In the genomic region with DNA sequence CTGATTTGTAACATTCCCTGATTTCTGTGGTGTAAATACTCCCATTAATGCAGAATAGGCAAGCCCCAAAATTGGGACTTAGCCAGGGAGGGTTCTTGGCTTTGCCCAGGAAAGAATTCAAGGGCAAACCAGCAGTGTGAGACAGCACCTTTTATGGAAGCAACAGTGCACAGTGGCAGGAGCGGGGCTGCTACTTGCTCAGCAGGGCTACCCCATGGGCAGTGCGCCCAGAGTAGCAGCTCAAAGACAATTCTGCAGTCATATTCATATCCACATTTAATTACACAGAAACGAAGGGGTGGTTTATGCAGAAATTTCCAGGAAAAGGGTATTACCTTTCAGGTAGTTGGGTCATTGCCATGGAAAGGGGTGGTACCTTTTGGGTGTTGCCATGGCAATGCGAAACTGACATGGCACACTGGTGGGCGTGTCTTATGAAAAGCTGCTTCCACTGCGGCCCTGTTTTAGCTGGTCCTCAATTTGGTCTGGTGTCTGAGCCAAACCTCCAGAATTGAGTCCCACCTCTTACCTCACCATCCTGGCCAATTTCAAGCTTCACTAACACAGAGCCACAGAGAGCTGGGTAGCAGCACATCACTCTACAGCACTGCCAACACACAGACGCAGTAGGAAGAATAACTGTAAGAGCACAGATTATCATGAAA, we compare ENCODE assay signal across 15 cellular contexts. TPM values are rescaled to one million over a fixed set of nuclear protein-coding genes. Genes with fewer than 3 reads are reported as not detected.
DNase-seq lines count a peak whose midpoint lies in the region; ATAC-seq and TF ChIP-seq lines count a peak whose summit lies in the region.
"Had no signal": no experiment of that assay in that cellular context is flagged by ENCODE, and none has a peak within 500 bp of the region (broad histone marks: within the 10 kb centered on the region; RNA-seq: fewer than 3 reads in every experiment).

No MANE protein-coding gene starts in this region.

- H3K4me3 ChIP-seq in mammary epithelial cell (replicated peaks in 1 of 3; ENCODE audit: insufficient read depth in 1 of 3, low read depth in 2 of 3, low read length in 3 of 3) = peak overlapping the region in 1 of 3 experiments; percentile 3
- H3K4me3 ChIP-seq in right atrium auricular region = no peak overlapping the region
- no peak overlapping the region for H3K4me3 ChIP-seq in suprapubic skin
- H3K4me3 ChIP-seq in H7 (ENCODE audit: insufficient read depth, low read depth, low read length) = no peak overlapping the region

- H3K27ac ChIP-seq in mammary epithelial cell (ENCODE audit: insufficient read depth, low read depth, low read length) (peak overlapping the region; percentile 76), right atrium auricular region (peak overlapping the region; percentile 71 to 84), suprapubic skin (peak overlapping the region; percentile 56)

- TF ChIP-seq CTCF in mammary epithelial cell (conservative IDR thresholded peaks at IDR 0.05 in 1 of 2, IDR thresholded peaks at IDR 0.05 in 1 of 2; ENCODE audit: extremely low read depth in 1 of 2, insufficient read depth in 1 of 2, low read depth in 1 of 2, low read length in 2 of 2) = no peak
- no peak for TF ChIP-seq CTCF in right atrium auricular region (IDR thresholded peaks at IDR 0.05)
- no peak for TF ChIP-seq CTCF in suprapubic skin (IDR thresholded peaks at IDR 0.05)
- no peak for TF ChIP-seq CTCF in nephron progenitor cell (IDR thresholded peaks at IDR 0.05)

- H3K79me2 ChIP-seq in mammary epithelial cell (ENCODE audit: insufficient read depth, low read length) = no peaks in the 10 kb centered on the region

- H3K36me3 Mint-ChIP-seq in nephron progenitor cell (ENCODE audit: low read depth) = no peaks in the 10 kb centered on the region
- H3K36me3 Mint-ChIP-seq: activated naive CD4-positive, alpha-beta T cell treated with anti-CD3 and anti-CD28 coated beads, Interleukin-2, amount 50 U/mL, for 24 hours; CD4-positive, CD25-positive, alpha-beta regulatory T cell; naive thymus-derived CD8-positive, alpha-beta T cell had no signal

- H3K4me2 ChIP-seq in mammary epithelial cell (ENCODE audit: insufficient read depth, low read depth, low read length) = peak overlapping the region; percentile 68

- BruUV-seq in mammary epithelial cell (replicated peaks; lab: Mats Ljungman, UMichigan) = no TSS peak

- no peak overlapping the region for H3K9ac ChIP-seq in mammary epithelial cell (ENCODE audit: insufficient read depth, low read length)

- H3K9me3 Mint-ChIP-seq in nephron progenitor cell = peaks cover 4% of the 10 kb centered on the region
- H3K9me3 Mint-ChIP-seq: activated naive CD4-positive, alpha-beta T cell treated with anti-CD3 and anti-CD28 coated beads, Interleukin-2, amount 50 U/mL, for 24 hours; naive thymus-derived CD8-positive, alpha-beta T cell had no signal

- H4K20me1 ChIP-seq in mammary epithelial cell (ENCODE audit: insufficient read depth, low read length) = no peaks in the 10 kb centered on the region

- H3K27me3 ChIP-seq in mammary epithelial cell (ENCODE audit: insufficient read depth, low read length) = no peaks in the 10 kb centered on the region
- H3K27me3 ChIP-seq in right atrium auricular region = no peaks in the 10 kb centered on the region
- H3K27me3 ChIP-seq in suprapubic skin = no peaks in the 10 kb centered on the region
- no peaks in the 10 kb centered on the region for H3K27me3 ChIP-seq in H7 (ENCODE audit: control insufficient read depth, insufficient read depth, low read length)

- no peaks in the 10 kb centered on the region for H3K9me3 ChIP-seq in mammary epithelial cell (replicated peaks; ENCODE audit: insufficient read depth, low read length)
- no peaks in the 10 kb centered on the region for H3K9me3 ChIP-seq in right atrium auricular region
- H3K9me3 ChIP-seq in suprapubic skin = no peaks in the 10 kb centered on the region

- ATAC-seq in GM18511 (IDR thresholded peaks at IDR 0.05; ENCODE audit: unreplicated experiment) = no peak
- ATAC-seq: left colon; naive thymus-derived CD8-positive, alpha-beta T cell had no signal

- no peak overlapping the region for H3K27ac Mint-ChIP-seq in nephron progenitor cell
- H3K27ac Mint-ChIP-seq: activated naive CD4-positive, alpha-beta T cell treated with anti-CD3 and anti-CD28 coated beads, Interleukin-2, amount 50 U/mL, for 24 hours; CD4-positive, CD25-positive, alpha-beta regulatory T cell; T-helper 1 cell treated with Interleukin-12 subunit alpha and Interleukin-12 subunit beta and Interleukin-4 antibody, amounts not matched to agents 30 μg/mL and 1 μg/mL, for 36 hours had no signal

- peaks cover 17% of the 10 kb centered on the region for H3K27me3 Mint-ChIP-seq in nephron progenitor cell (ENCODE audit: low read depth, poor library complexity)

- peak overlapping the region; percentile 68 for H2AFZ ChIP-seq in mammary epithelial cell (ENCODE audit: low read depth, low read length)

- in situ Hi-C loops in mammary epithelial cell (cut with MboI; ENCODE audit: low sequenced_read_pairs in 2 of 2) = no loop called here

- H3K4me3 Mint-ChIP-seq in nephron progenitor cell = no peak overlapping the region
- H3K4me3 Mint-ChIP-seq: activated naive CD4-positive, alpha-beta T cell treated with anti-CD3 and anti-CD28 coated beads, Interleukin-2, amount 50 U/mL, for 24 hours; CD4-positive, CD25-positive, alpha-beta regulatory T cell; naive thymus-derived CD8-positive, alpha-beta T cell; T-helper 1 cell treated with Interleukin-12 subunit alpha and Interleukin-12 subunit beta and Interleukin-4 antibody, amounts not matched to agents 30 μg/mL and 1 μg/mL, for 36 hours had no signal

- peak; percentile 14 for DNase-seq in NCI-H1105 treated with DMSO at 0.1 percent for 48 hours (lab: John Stamatoyannopoulos, UW)
- no peak for DNase-seq in NCI-H1105 (lab: John Stamatoyannopoulos, UW)
- peak; percentile 50 for DNase-seq in mammary epithelial cell
- DNase-seq in right atrium auricular region (ENCODE audit: low spot score) = no peak
- DNase-seq in suprapubic skin (ENCODE audit: low spot score in 2 of 2) = peak in 1 of 2 donors; percentile 54
- DNase-seq in nephron progenitor cell = no peak
- DNase-seq in H7 = no peak
- DNase-seq: activated CD4-positive, alpha-beta T cell treated with anti-CD3 and anti-CD28 coated beads for 1 hour; CD4-positive, CD25-positive, alpha-beta regulatory T cell; naive thymus-derived CD8-positive, alpha-beta T cell; NCI-H510A treated with DMSO at 0.1 percent for 48 hours had no signal

- dilution Hi-C loops in mammary epithelial cell (cut with HindIII; ENCODE audit: low sequenced_read_pairs) = loop anchor here (5.0 kb wide), 1 partner anchor 146 kb away; no protein-coding TSS in a partner anchor

- H3K4me1 ChIP-seq in mammary epithelial cell (ENCODE audit: insufficient read depth, low read length) (peaks cover 25% of the 10 kb centered on the region), right atrium auricular region (peaks cover 0 to 5% of the 10 kb centered on the region in 2 donors), suprapubic skin (peaks cover 25% of the 10 kb centered on the region)

- intact Hi-C loops in mammary epithelial cell (cut with micrococcal nuclease) = no loop called here

- TF ChIP-seq POLR2A in suprapubic skin (IDR thresholded peaks at IDR 0.05) = no peak

- H3K36me3 ChIP-seq in mammary epithelial cell (ENCODE audit: insufficient read depth, low read length) (no peaks in the 10 kb centered on the region), right atrium auricular region (no peaks in the 10 kb centered on the region), suprapubic skin (no peaks in the 10 kb centered on the region), H7 (replicated peaks; ENCODE audit: control insufficient read depth, insufficient read depth, low read length) (no peaks in the 10 kb centered on the region)

- 17% methylated on average over 7 of the region's 7 CpGs for WGBS in mammary epithelial cell (ENCODE audit: low coverage, missing lambda C conversion rate)
- WGBS in suprapubic skin = 62% methylated on average over 7 of the region's 7 CpGs

- CTCF ChIA-PET in mammary epithelial cell (lab: Charles Lee; ENCODE audit: low non-redundant PET) = interaction anchor here (0.5 to 1.0 kb wide), 4 partner anchors 140 to 239 kb away, joined by 3 read pairs; no protein-coding TSS in a partner anchor

- peaks cover 9% of the 10 kb centered on the region for H3K4me1 Mint-ChIP-seq in nephron progenitor cell
- H3K4me1 Mint-ChIP-seq: activated naive CD4-positive, alpha-beta T cell treated with anti-CD3 and anti-CD28 coated beads, Interleukin-2, amount 50 U/mL, for 24 hours; CD4-positive, CD25-positive, alpha-beta regulatory T cell; naive thymus-derived CD8-positive, alpha-beta T cell had no signal

- TF ChIP-seq EP300 in suprapubic skin (IDR thresholded peaks at IDR 0.05) = no peak

RNA-seq across cellular contexts. Expression of a gene that starts 35.9 kb away (rescaled TPM):
- total RNA-seq in mammary epithelial cell (under 1 TPM; 0.12 to 0.33 TPM), right atrium auricular region (not detected), suprapubic skin (1 to 10 TPM in 1 of 4 donors, not detected in 3; 1.6 TPM)
- 0.03 TPM for polyA plus RNA-seq in mammary epithelial cell
- polyA minus RNA-seq in mammary epithelial cell = not detected
- total RNA-seq in H7 (2014; rRNA removed; shearing (Covaris generic)) = 0.52 and 0.83 TPM in 2 replicates
- total RNA-seq: CD4-positive, CD25-positive, alpha-beta regulatory T cell; naive thymus-derived CD8-positive, alpha-beta T cell had no signal
- polyA plus RNA-seq: CD4-positive, CD25-positive, alpha-beta regulatory T cell; naive thymus-derived CD8-positive, alpha-beta T cell had no signal

Comparison
In these comparisons a context has a peak if more than half of its experiments do, and no peak if none do; other contexts are left out.
1. DNase-seq: peak in NCI-H1105 treated with DMSO at 0.1 percent for 48 hours (single experiment) and mammary epithelial cell (single experiment); none in NCI-H1105 (single experiment), right atrium auricular region (single experiment), nephron progenitor cell (single experiment) and H7 (single experiment).
2. Peak in every context shown above with its lines, with median percentiles within 50 percentile points of each other: H3K27ac ChIP-seq.